ENCODE assay signal across 8 cellular contexts in the genomic region with DNA sequence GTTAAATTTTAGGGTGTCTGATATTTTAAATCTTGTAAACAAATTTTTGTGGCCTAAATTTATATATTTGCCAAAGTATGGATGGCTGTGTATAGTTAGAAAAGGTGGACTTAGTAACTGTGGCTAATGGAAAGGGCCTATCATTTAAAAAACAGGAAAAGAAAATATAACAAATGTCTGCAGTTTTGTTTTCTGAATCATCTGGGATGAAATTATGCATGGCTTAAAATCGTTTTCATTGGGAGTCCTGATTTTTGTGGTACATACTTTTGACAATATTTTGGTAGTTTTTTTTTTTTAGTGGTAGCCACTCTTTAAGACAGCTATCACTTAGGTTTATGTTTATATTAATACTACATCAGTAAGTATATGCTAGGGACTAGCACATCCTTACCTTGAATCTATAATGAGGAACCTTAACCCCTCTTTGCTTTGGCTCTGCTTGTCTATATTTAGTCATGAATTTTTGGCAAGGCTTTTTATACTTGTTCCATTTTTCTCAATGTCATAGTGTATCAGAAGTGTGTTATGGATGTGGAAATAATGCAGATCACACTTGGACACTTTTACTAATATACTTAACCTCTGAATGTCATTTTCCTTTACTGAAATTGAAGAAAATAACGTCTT. TPM values are rescaled to one million over a fixed set of nuclear protein-coding genes. Genes with fewer than 3 reads are reported as not detected.
DNase-seq lines count a peak whose midpoint lies in the region; ATAC-seq and TF ChIP-seq lines count a peak whose summit lies in the region.

No MANE protein-coding gene starts in this region.

- H4K20me1 ChIP-seq in mammary epithelial cell (ENCODE audit: insufficient read depth, low read length), result no peaks in the 10 kb centered on the region

- WGBS in mammary epithelial cell (ENCODE audit: low coverage, missing lambda C conversion rate), result 0% methylated on average over 2 of the region's 2 CpGs

- H3K27me3 Mint-ChIP-seq in HFFc6 (ENCODE audit: insufficient read depth), result peaks cover under 1% of the 10 kb centered on the region

- no TSS peak for BruUV-seq in mammary epithelial cell (replicated peaks; lab: Mats Ljungman, UMichigan)

- H3K9me3 ChIP-seq in mammary epithelial cell (replicated peaks; ENCODE audit: insufficient read depth, low read length), result no peaks in the 10 kb centered on the region

- in situ Hi-C loops in mammary epithelial cell (cut with MboI; ENCODE audit: low sequenced_read_pairs in 2 of 2), result loop anchor here in 1 of 2 donors (10.0 to 25.0 kb wide), 2 partner anchors 98 to 404 kb away; no protein-coding TSS in a partner anchor

- intact Hi-C loops in mammary epithelial cell (cut with micrococcal nuclease), result no loop called here

- CTCF ChIA-PET in AG04449 (lab: Yijun Ruan, JAX), result interaction anchor here (1.8 kb wide), 1 partner anchor 9 kb away, joined by 8 read pairs; no protein-coding TSS in a partner anchor
- CTCF ChIA-PET in mammary epithelial cell (lab: Charles Lee; ENCODE audit: low non-redundant PET), result no interaction called here

- no peak overlapping the region for H2AFZ ChIP-seq in mammary epithelial cell (ENCODE audit: low read depth, low read length)

- H3K4me1 ChIP-seq in mammary epithelial cell (ENCODE audit: insufficient read depth, low read length), result peaks cover 17% of the 10 kb centered on the region

- H3K27me3 ChIP-seq in mammary epithelial cell (ENCODE audit: insufficient read depth, low read length), result no peaks in the 10 kb centered on the region

- H3K4me3 ChIP-seq in AG04449 (ENCODE audit: low read depth, low read length) (peak overlapping the region; percentile 43), mammary epithelial cell (replicated peaks in 1 of 3; ENCODE audit: insufficient read depth in 1 of 3, low read depth in 2 of 3, low read length in 3 of 3) (peak overlapping the region; percentile 35 to 84 (median 58))

- H3K4me2 ChIP-seq in mammary epithelial cell (ENCODE audit: insufficient read depth, low read depth, low read length), result peak overlapping the region; percentile 98

- H3K79me2 ChIP-seq in mammary epithelial cell (ENCODE audit: insufficient read depth, low read length), result peaks cover 99% of the 10 kb centered on the region

- dilution Hi-C loops in mammary epithelial cell (cut with HindIII; ENCODE audit: low sequenced_read_pairs), result no loop called here

- peaks cover 65% of the 10 kb centered on the region for H3K4me1 Mint-ChIP-seq in HFFc6 (ENCODE audit: low read depth)

- no peak for ATAC-seq in HG03045 (IDR thresholded peaks at IDR 0.05; ENCODE audit: unreplicated experiment)
- ATAC-seq in HG03108 (IDR thresholded peaks at IDR 0.05; ENCODE audit: unreplicated experiment), result no peak
- no peak for ATAC-seq in GM18502 (IDR thresholded peaks at IDR 0.05; ENCODE audit: poor library complexity, unreplicated experiment)

- POLR2A ChIA-PET in AG04449 (lab: Yijun Ruan, JAX), result no interaction called here

- H3K36me3 ChIP-seq in mammary epithelial cell (ENCODE audit: insufficient read depth, low read length), result no peaks in the 10 kb centered on the region

- H3K9me3 Mint-ChIP-seq in HFFc6, result no peaks in the 10 kb centered on the region

- H3K27ac Mint-ChIP-seq in HFFc6, result peak overlapping the region; percentile 83

- H3K27ac ChIP-seq in mammary epithelial cell (ENCODE audit: insufficient read depth, low read depth, low read length), result peak overlapping the region; percentile 85

- no peak for DNase-seq in AG04449 (ENCODE audit: low read depth, low spot score)
- peak; percentile 32 for DNase-seq in HFFc6
- DNase-seq in mammary epithelial cell, result peak; percentile 17
- DNase-seq in myocyte (ENCODE audit: low read depth), result peak; percentile 7
- DNase-seq in NCI-H1105 (lab: John Stamatoyannopoulos, UW), result no peak

- peak overlapping the region; percentile 61 for H3K9ac ChIP-seq in mammary epithelial cell (ENCODE audit: insufficient read depth, low read length)

- TF ChIP-seq CTCF in AG04449 (IDR thresholded peaks at IDR 0.05; ENCODE audit: insufficient read depth, low read length, missing control alignments) (no peak), HFFc6 (IDR thresholded peaks at IDR 0.05) (no peak), mammary epithelial cell (conservative IDR thresholded peaks at IDR 0.05 in 1 of 2, IDR thresholded peaks at IDR 0.05 in 1 of 2; ENCODE audit: extremely low read depth in 1 of 2, insufficient read depth in 1 of 2, low read depth in 1 of 2, low read length in 2 of 2) (no peak)

- H3K36me3 Mint-ChIP-seq in HFFc6 (ENCODE audit: low read depth), result no peaks in the 10 kb centered on the region

- peak overlapping the region; percentile 89 for H3K4me3 Mint-ChIP-seq in HFFc6

RNA-seq across cellular contexts. Expression of gene ARID1B, which starts 5.6 kb away (rescaled TPM):
- total RNA-seq in HFFc6 (2021; fragmentation: NEBNext Ultra II Directional; extraction: Animal tissue kit (Norgen Biotek cat#: 25700)), result 10 to 100 TPM; 32.5 to 44.3 (median 36.5) TPM
- total RNA-seq in mammary epithelial cell, result 10 to 100 TPM; 42.5 to 53.7 TPM
- polyA plus RNA-seq in mammary epithelial cell, result 19.7 TPM
- 93.6 TPM for polyA minus RNA-seq in mammary epithelial cell
- 23.3 and 26.2 TPM in 2 replicates for total RNA-seq in myocyte
- 22.2 TPM for polyA plus RNA-seq in myocyte (2012)

Comparison
In these comparisons a context has a peak if more than half of its experiments do, and no peak if none do; other contexts are left out.
1. DNase-seq: peak in HFFc6 (single experiment), mammary epithelial cell (single experiment) and myocyte (single experiment); none in AG04449 (single experiment) and NCI-H1105 (single experiment).